In genomic region chr18:12657849-12658829, GRCh38 we compare ENCODE assay signal across 1 cellular context.
TF ChIP-seq lines count a peak whose summit lies in the region.

Gene SPIRE1, minus strand, starts transcription at chr18:12658107. Its CDS starts 241 bp downstream, at chr18:12657866.

TF ChIP-seq in HepG2, 621 proteins besides CTCF, POLR2A, EP300 and RAD21 (continued from another document and continues in another):
- TF ChIP-seq SIN3B (IDR thresholded peaks at IDR 0.05; ENCODE audit: low read length) (no peak), ZFY (CRISPR knock-in tag; IDR thresholded peaks at IDR 0.05) (no peak), PCBP1 (IDR thresholded peaks at IDR 0.05; ENCODE audit: borderline replicate concordance, low read depth, low read length) (no peak), YEATS4 (CRISPR knock-in tag; IDR thresholded peaks at IDR 0.05; ENCODE audit: borderline replicate concordance) (peak; percentile 8; the same call in 1 of the 2 replicates), ZNF44 (CRISPR knock-in tag; IDR thresholded peaks at IDR 0.05) (no peak), ZNF337 (CRISPR knock-in tag; IDR thresholded peaks at IDR 0.05; ENCODE audit: borderline replicate concordance, low read depth) (no peak), GMEB2 (CRISPR knock-in tag; IDR thresholded peaks at IDR 0.05; ENCODE audit: low read depth) (no peak), ZNF414 (CRISPR knock-in tag; IDR thresholded peaks at IDR 0.05) (no peak), ZNF773 (CRISPR knock-in tag; IDR thresholded peaks at IDR 0.05; ENCODE audit: borderline replicate concordance) (no peak), GABPA (IDR thresholded peaks at IDR 0.05; ENCODE audit: low read depth, low read length) (no peak), GABPA (CRISPR knock-in tag; IDR thresholded peaks at IDR 0.05; ENCODE audit: low read depth) (no peak), THAP7 (CRISPR knock-in tag; IDR thresholded peaks at IDR 0.05) (no peak), ZZZ3 (CRISPR knock-in tag; IDR thresholded peaks at IDR 0.05; ENCODE audit: borderline replicate concordance) (no peak), TERF1 (CRISPR knock-in tag; IDR thresholded peaks at IDR 0.05) (no peak), ZNF788 (CRISPR knock-in tag; IDR thresholded peaks at IDR 0.05; ENCODE audit: borderline replicate concordance) (no peak), SP1 (IDR thresholded peaks at IDR 0.05) (no peak), SP1 (CRISPR knock-in tag; IDR thresholded peaks at IDR 0.05) (peak; percentile 64), MAZ (IDR thresholded peaks at IDR 0.05; ENCODE audit: borderline replicate concordance, low read depth, low read length) (no peak), MAZ (CRISPR knock-in tag; IDR thresholded peaks at IDR 0.05; ENCODE audit: low read depth) (peak; percentile 36; the same call in 1 of the 2 replicates), SAP130 (CRISPR knock-in tag; IDR thresholded peaks at IDR 0.05; ENCODE audit: low read depth) (peak; percentile 68), LBX2 (CRISPR knock-in tag; IDR thresholded peaks at IDR 0.05; ENCODE audit: borderline replicate concordance) (no peak), CHD4 (IDR thresholded peaks at IDR 0.05; ENCODE audit: borderline replicate concordance, low read length) (no peak), ZMYM4 (CRISPR knock-in tag; IDR thresholded peaks at IDR 0.05) (no peak), CSRNP2 (CRISPR knock-in tag; conservative IDR thresholded peaks at IDR 0.05; ENCODE audit: low read depth) (no peak), FOXC1 (CRISPR knock-in tag; IDR thresholded peaks at IDR 0.05; ENCODE audit: borderline replicate concordance) (no peak), ZBTB14 (CRISPR knock-in tag; IDR thresholded peaks at IDR 0.05) (peak; percentile 76), SMARCE1 (IDR thresholded peaks at IDR 0.05; ENCODE audit: borderline replicate concordance) (no peak), PRMT3 (CRISPR knock-in tag; IDR thresholded peaks at IDR 0.05; ENCODE audit: borderline replicate concordance, low read depth) (no peak), THYN1 (CRISPR knock-in tag; IDR thresholded peaks at IDR 0.05; ENCODE audit: borderline replicate concordance, low read depth) (no peak), HNRNPLL (IDR thresholded peaks at IDR 0.05; ENCODE audit: low read depth, low read length, poor library complexity, severe bottlenecking) (peak; percentile 25), POGK (CRISPR knock-in tag; conservative IDR thresholded peaks at IDR 0.05) (0 out of 2 replicates have a peak, but pooled peaks have one; percentile 28), LRRFIP1 (CRISPR knock-in tag; conservative IDR thresholded peaks at IDR 0.05) (no peak), MAFK (conservative IDR thresholded peaks at IDR 0.05 in 1 of 2, IDR thresholded peaks at IDR 0.05 in 1 of 2; ENCODE audit: low read length in 2 of 2) (no peak), KDM2A (CRISPR knock-in tag; IDR thresholded peaks at IDR 0.05; ENCODE audit: borderline replicate concordance, low read depth) (peak; percentile 40; the same call in 1 of the 2 replicates), POLR2G (IDR thresholded peaks at IDR 0.05; ENCODE audit: low read depth, low read length) (peak; percentile 41; the same call in 1 of the 2 replicates), ZBTB26 (CRISPR knock-in tag; IDR thresholded peaks at IDR 0.05; ENCODE audit: borderline replicate concordance) (no peak), ZNF614 (CRISPR knock-in tag; IDR thresholded peaks at IDR 0.05; ENCODE audit: borderline replicate concordance) (no peak), AKNA (CRISPR knock-in tag; IDR thresholded peaks at IDR 0.05; ENCODE audit: borderline replicate concordance) (no peak)
